Comparison of ENCODE assay signal across 1 cellular context in genomic region chr16:66552288-66553143, GRCh38.
A peak's percentile ranks its signal among the peaks of the same experiment; 100 is the strongest.
TF ChIP-seq lines count a peak whose summit lies in the region.

TSS of gene CKLF (plus strand) at chr16:66552576. CDS start at chr16:66552716, 140 bp downstream.

TF ChIP-seq in GM12878, 131 proteins besides CTCF, POLR2A, EP300 and RAD21 (continued from another document and continues in another):
- TF ChIP-seq ZBTB40 (IDR thresholded peaks at IDR 0.05; ENCODE audit: borderline replicate concordance) (no peak), RB1 (IDR thresholded peaks at IDR 0.05; ENCODE audit: borderline replicate concordance) (peak; percentile 87; the same call in 1 of the 2 replicates), ZBTB33 (IDR thresholded peaks at IDR 0.05) (no peak), CEBPB (IDR thresholded peaks at IDR 0.05; ENCODE audit: borderline replicate concordance in 1 of 2, low read depth in 2 of 2, low read length in 2 of 2) (no peak), STAT3 (IDR thresholded peaks at IDR 0.05; ENCODE audit: low read depth, low read length) (no peak), POLR2AphosphoS2 (IDR thresholded peaks at IDR 0.05; ENCODE audit: low read depth, low read length) (peak; percentile 86; the same call in 1 of the 2 replicates), MLLT1 (IDR thresholded peaks at IDR 0.05) (0 out of 2 replicates have a peak, but pooled peaks have one; percentile 10), EED (IDR thresholded peaks at IDR 0.05; ENCODE audit: low read depth) (peak; percentile 54; the same call in 1 of the 2 replicates), HCFC1 (IDR thresholded peaks at IDR 0.05; ENCODE audit: low read length) (no peak), ZNF217 (IDR thresholded peaks at IDR 0.05) (0 out of 2 replicates have a peak, but pooled peaks have one; percentile 47), MYC (IDR thresholded peaks at IDR 0.05; ENCODE audit: insufficient read depth, insufficient read length, insufficient replicate concordance, low read length, severe bottlenecking) (peak; percentile 79), MYB (IDR thresholded peaks at IDR 0.05; ENCODE audit: borderline replicate concordance, low read depth, low read length) (0 out of 2 replicates have a peak, but pooled peaks have one; percentile 28), GABPA (IDR thresholded peaks at IDR 0.05; ENCODE audit: low read depth) (no peak), DPF2 (IDR thresholded peaks at IDR 0.05) (0 out of 2 replicates have a peak, but pooled peaks have one; percentile 52), HDAC2 (IDR thresholded peaks at IDR 0.05) (no peak), NFIC (IDR thresholded peaks at IDR 0.05; ENCODE audit: low read depth, low read length) (no peak), NR2F1 (conservative IDR thresholded peaks at IDR 0.05) (no peak), MTA2 (IDR thresholded peaks at IDR 0.05; ENCODE audit: low read depth) (no peak), ZNF622 (IDR thresholded peaks at IDR 0.05) (no peak), ZNF687 (IDR thresholded peaks at IDR 0.05) (peak; percentile 98), SMAD5 (IDR thresholded peaks at IDR 0.05; ENCODE audit: low read depth) (peak; percentile 85), NKRF (conservative IDR thresholded peaks at IDR 0.05) (peak; percentile 68), E2F8 (IDR thresholded peaks at IDR 0.05; ENCODE audit: low read depth, partially characterized antibody) (no peak), ATF3 (IDR thresholded peaks at IDR 0.05; ENCODE audit: borderline replicate concordance, extremely low read depth, low read depth, low read length) (no peak), TCF3 (IDR thresholded peaks at IDR 0.05; ENCODE audit: borderline replicate concordance, insufficient read depth, low read depth, low read length) (peak; percentile 24; the same call in 1 of the 2 replicates), ATF2 (IDR thresholded peaks at IDR 0.05; ENCODE audit: low read length) (no peak), BACH1 (IDR thresholded peaks at IDR 0.05; ENCODE audit: borderline replicate concordance) (peak; percentile 41; the same call in 1 of the 2 replicates), HDGF (IDR thresholded peaks at IDR 0.05) (no peak), MEF2B (IDR thresholded peaks at IDR 0.05; ENCODE audit: partially characterized antibody, poor library complexity, severe bottlenecking) (no peak), CREM (IDR thresholded peaks at IDR 0.05; ENCODE audit: low read depth) (peak; percentile 29; the same call in 1 of the 2 replicates), IRF5 (IDR thresholded peaks at IDR 0.05; ENCODE audit: borderline replicate concordance) (no peak), SMAD1 (IDR thresholded peaks at IDR 0.05; ENCODE audit: low read depth, partially characterized antibody) (peak; percentile 6), BRCA1 (IDR thresholded peaks at IDR 0.05; ENCODE audit: low read depth, low read length) (0 out of 2 replicates have a peak, but pooled peaks have one; percentile 23), FOXK2 (IDR thresholded peaks at IDR 0.05) (no peak), ZNF24 (IDR thresholded peaks at IDR 0.05) (no peak), SMARCA5 (IDR thresholded peaks at IDR 0.05) (peak; percentile 27; the same call in 1 of the 2 replicates), POU2F2 (IDR thresholded peaks at IDR 0.05; ENCODE audit: borderline replicate concordance, low read depth, low read length) (peak; percentile 44; the same call in 1 of the 3 replicates), ELK1 (IDR thresholded peaks at IDR 0.05; ENCODE audit: low read depth, low read length) (no peak)
